Comparison of ENCODE assay signal across 8 cellular contexts in genomic region chrX:63561425-63561824, GRCh38.
DNase-seq lines count a peak whose midpoint lies in the region; ATAC-seq, FAIRE-seq and TF ChIP-seq lines count a peak whose summit lies in the region.

No MANE protein-coding gene starts in this region.

- peak overlapping the region; percentile 75 for H2AFZ ChIP-seq in keratinocyte (ENCODE audit: control insufficient read depth, low read length)

- CTCF ChIA-PET in activated CD8-positive, alpha-beta memory T cell treated with anti-CD3 and anti-CD28 coated beads, Interleukin-2, amount 10 ng/mL, durations not matched to agents 7 days and 5 days (lab: Charles Lee), result interaction anchor here (0.9 kb wide), 1 partner anchor 21 kb away, joined by 3 read pairs; no protein-coding TSS in a partner anchor

- H3K4me1 ChIP-seq in keratinocyte (ENCODE audit: control insufficient read depth, extremely low read depth, insufficient read depth, low read length), result no peaks in the 10 kb centered on the region
- peaks cover 5 to 6% of the 10 kb centered on the region in 2 donors for H3K4me1 ChIP-seq in thoracic aorta (ENCODE audit: control insufficient read depth in 1 of 2, low read depth in 2 of 2)

- DNase-seq in activated CD8-positive, alpha-beta memory T cell treated with anti-CD3 and anti-CD28 coated beads, Interleukin-2, amount 10 ng/mL, durations not matched to agents 7 days and 5 days, result no peak
- no peak for DNase-seq in activated CD8-positive, alpha-beta memory T cell treated with anti-CD3 and anti-CD28 coated beads, Interleukin-2, amount 50 U/mL, for 48 hours
- DNase-seq in keratinocyte (ENCODE audit: low read depth, low spot score) (no peak), thoracic aorta (ENCODE audit: low spot score) (no peak), NCI-H2029 treated with DMSO at 0.1 percent for 48 hours (lab: John Stamatoyannopoulos, UW) (no peak)

- TF ChIP-seq CTCF in keratinocyte (optimal IDR thresholded peaks at IDR 0.05 in 1 of 3, IDR thresholded peaks at IDR 0.05 in 1 of 3, conservative IDR thresholded peaks at IDR 0.05 in 1 of 3; ENCODE audit: extremely low read depth in 1 of 3, insufficient read depth in 2 of 3, low read length in 3 of 3) (no peak), thoracic aorta (IDR thresholded peaks at IDR 0.05) (no peak)

- no peak overlapping the region for H3K27ac Mint-ChIP-seq in activated CD8-positive, alpha-beta memory T cell treated with anti-CD3 and anti-CD28 coated beads, Interleukin-2, amount 10 ng/mL, durations not matched to agents 7 days and 5 days
- H3K27ac Mint-ChIP-seq in activated T-helper 17 cell treated with anti-CD3 and anti-CD28 coated beads, Interleukin-2, amount 50 U/mL, for 72 hours, result no peak overlapping the region

- H4K20me1 ChIP-seq in keratinocyte (ENCODE audit: control insufficient read depth, extremely low read depth, insufficient read depth, low read length), result no peaks in the 10 kb centered on the region

- no peaks in the 10 kb centered on the region for H3K27me3 Mint-ChIP-seq in activated CD8-positive, alpha-beta memory T cell treated with anti-CD3 and anti-CD28 coated beads, Interleukin-2, amount 10 ng/mL, durations not matched to agents 7 days and 5 days
- H3K27me3 Mint-ChIP-seq in activated T-helper 17 cell treated with anti-CD3 and anti-CD28 coated beads, Interleukin-2, amount 50 U/mL, for 72 hours, result peaks cover under 1% of the 10 kb centered on the region

- H3K9ac ChIP-seq in keratinocyte (ENCODE audit: control insufficient read depth, extremely low read depth, insufficient read depth, low read length), result no peak overlapping the region

- dilution Hi-C loops in keratinocyte (cut with MboI; ENCODE audit: extremely low pct_ligation_motif_present, low sequenced_read_pairs), result no loop called here

- H3K36me3 ChIP-seq in keratinocyte (ENCODE audit: control insufficient read depth in 2 of 2, extremely low read depth in 1 of 2, insufficient read depth in 2 of 2, low read length in 2 of 2), result no peaks in the 10 kb centered on the region
- H3K36me3 ChIP-seq in thoracic aorta, result no peaks in the 10 kb centered on the region

- H3K27me3 ChIP-seq in keratinocyte (ENCODE audit: control insufficient read depth, extremely low read depth, insufficient read depth, low read length) (no peaks in the 10 kb centered on the region), thoracic aorta (replicated peaks; ENCODE audit: insufficient read depth) (no peaks in the 10 kb centered on the region)

- peak overlapping the region; percentile 67 for H3K4me2 ChIP-seq in keratinocyte (ENCODE audit: control insufficient read depth, extremely low read depth, insufficient read depth, low read depth, low read length)

- H3K4me3 Mint-ChIP-seq in activated CD8-positive, alpha-beta memory T cell treated with anti-CD3 and anti-CD28 coated beads, Interleukin-2, amount 10 ng/mL, durations not matched to agents 7 days and 5 days, result peak overlapping the region; percentile 98
- H3K4me3 Mint-ChIP-seq in activated T-helper 17 cell treated with anti-CD3 and anti-CD28 coated beads, Interleukin-2, amount 50 U/mL, for 72 hours, result peak overlapping the region; percentile 98

- H3K36me3 Mint-ChIP-seq in activated CD8-positive, alpha-beta memory T cell treated with anti-CD3 and anti-CD28 coated beads, Interleukin-2, amount 10 ng/mL, durations not matched to agents 7 days and 5 days, result peaks cover 3% of the 10 kb centered on the region
- H3K36me3 Mint-ChIP-seq in activated T-helper 17 cell treated with anti-CD3 and anti-CD28 coated beads, Interleukin-2, amount 50 U/mL, for 72 hours (ENCODE audit: low read depth), result peaks cover 10% of the 10 kb centered on the region

- peak overlapping the region; percentile 44 to 71 (median 45) for H3K4me3 ChIP-seq in keratinocyte (ENCODE audit: control insufficient read depth in 2 of 3, extremely low read depth in 1 of 3, insufficient read depth in 2 of 3, low read depth in 1 of 3, low read length in 3 of 3)
- H3K4me3 ChIP-seq in thoracic aorta, result peak overlapping the region; percentile 74

- H3K4me1 Mint-ChIP-seq in activated CD8-positive, alpha-beta memory T cell treated with anti-CD3 and anti-CD28 coated beads, Interleukin-2, amount 10 ng/mL, durations not matched to agents 7 days and 5 days, result peaks cover 10% of the 10 kb centered on the region
- H3K4me1 Mint-ChIP-seq in activated T-helper 17 cell treated with anti-CD3 and anti-CD28 coated beads, Interleukin-2, amount 50 U/mL, for 72 hours, result peaks cover 6% of the 10 kb centered on the region

- no peaks in the 10 kb centered on the region for H3K9me3 Mint-ChIP-seq in activated CD8-positive, alpha-beta memory T cell treated with anti-CD3 and anti-CD28 coated beads, Interleukin-2, amount 10 ng/mL, durations not matched to agents 7 days and 5 days (ENCODE audit: low read depth)
- no peaks in the 10 kb centered on the region for H3K9me3 Mint-ChIP-seq in activated T-helper 17 cell treated with anti-CD3 and anti-CD28 coated beads, Interleukin-2, amount 50 U/mL, for 72 hours

- peaks cover 4% of the 10 kb centered on the region for H3K79me2 ChIP-seq in keratinocyte (ENCODE audit: control insufficient read depth, insufficient read depth, low read length)

- no peak for ATAC-seq in activated CD8-positive, alpha-beta memory T cell treated with anti-CD3 and anti-CD28 coated beads, Interleukin-2, amount 10 ng/mL, durations not matched to agents 7 days and 5 days
- no peak for ATAC-seq in activated T-helper 17 cell treated with anti-CD3 and anti-CD28 coated beads, Interleukin-2, amount 50 U/mL, for 72 hours (replicated peaks)
- ATAC-seq in thoracic aorta (ENCODE audit: insufficient number of reproducible peaks, low FRiP score, low read depth), result no peak
- no peak for ATAC-seq in HG02588 (IDR thresholded peaks at IDR 0.05; ENCODE audit: unreplicated experiment)
- ATAC-seq in GM21529 (IDR thresholded peaks at IDR 0.05; ENCODE audit: unreplicated experiment), result no peak

- H3K9me3 ChIP-seq in keratinocyte (ENCODE audit: control insufficient read depth, low read depth, low read length) (no peaks in the 10 kb centered on the region), thoracic aorta (no peaks in the 10 kb centered on the region)

- no peaks in the 10 kb centered on the region for H3K9me1 ChIP-seq in keratinocyte (ENCODE audit: control insufficient read depth, extremely low read depth, insufficient read depth, low read length)

- FAIRE-seq in keratinocyte (lab: Jason Lieb, UNC), result no peak

- no peak overlapping the region for H3K27ac ChIP-seq in keratinocyte (ENCODE audit: control insufficient read depth, insufficient read depth, low read length)
- H3K27ac ChIP-seq in thoracic aorta, result peak overlapping the region in 1 of 2 donors; percentile 74
